1 cellular context compared by ENCODE assay signal in the genomic region with DNA sequence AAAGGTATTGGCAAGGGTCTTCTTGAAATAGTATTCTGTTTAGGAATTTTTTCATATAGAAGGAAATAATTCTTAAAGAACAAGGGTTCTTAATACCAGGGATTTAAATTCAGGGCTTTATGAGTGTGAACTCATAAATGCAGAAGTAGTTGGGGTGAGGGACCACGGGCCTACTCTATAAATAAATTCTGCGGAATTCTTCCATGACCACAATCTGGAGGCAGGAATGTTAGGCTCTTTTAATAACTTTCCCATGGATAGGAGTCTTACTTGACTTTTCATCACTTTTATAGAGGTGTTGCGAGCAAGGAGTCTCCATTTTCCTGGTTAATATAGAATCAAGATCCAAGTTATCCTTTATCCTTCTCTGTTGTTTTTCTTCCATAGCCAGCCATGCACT.
TF ChIP-seq lines count a peak whose summit lies in the region.

No MANE protein-coding gene starts in this region.

TF ChIP-seq in IMR-90, 13 proteins besides CTCF, POLR2A, EP300 and RAD21 (continued from another document):
- TF ChIP-seq MXI1 (IDR thresholded peaks at IDR 0.05; ENCODE audit: borderline replicate concordance, low read depth, low read length): no peak
- TF ChIP-seq CHD1 (IDR thresholded peaks at IDR 0.05; ENCODE audit: low read depth, low read length): no peak
- no peak for TF ChIP-seq RFX5 (IDR thresholded peaks at IDR 0.05; ENCODE audit: low read depth, low read length)
